8 cellular contexts compared by ENCODE assay signal in the genomic region with DNA sequence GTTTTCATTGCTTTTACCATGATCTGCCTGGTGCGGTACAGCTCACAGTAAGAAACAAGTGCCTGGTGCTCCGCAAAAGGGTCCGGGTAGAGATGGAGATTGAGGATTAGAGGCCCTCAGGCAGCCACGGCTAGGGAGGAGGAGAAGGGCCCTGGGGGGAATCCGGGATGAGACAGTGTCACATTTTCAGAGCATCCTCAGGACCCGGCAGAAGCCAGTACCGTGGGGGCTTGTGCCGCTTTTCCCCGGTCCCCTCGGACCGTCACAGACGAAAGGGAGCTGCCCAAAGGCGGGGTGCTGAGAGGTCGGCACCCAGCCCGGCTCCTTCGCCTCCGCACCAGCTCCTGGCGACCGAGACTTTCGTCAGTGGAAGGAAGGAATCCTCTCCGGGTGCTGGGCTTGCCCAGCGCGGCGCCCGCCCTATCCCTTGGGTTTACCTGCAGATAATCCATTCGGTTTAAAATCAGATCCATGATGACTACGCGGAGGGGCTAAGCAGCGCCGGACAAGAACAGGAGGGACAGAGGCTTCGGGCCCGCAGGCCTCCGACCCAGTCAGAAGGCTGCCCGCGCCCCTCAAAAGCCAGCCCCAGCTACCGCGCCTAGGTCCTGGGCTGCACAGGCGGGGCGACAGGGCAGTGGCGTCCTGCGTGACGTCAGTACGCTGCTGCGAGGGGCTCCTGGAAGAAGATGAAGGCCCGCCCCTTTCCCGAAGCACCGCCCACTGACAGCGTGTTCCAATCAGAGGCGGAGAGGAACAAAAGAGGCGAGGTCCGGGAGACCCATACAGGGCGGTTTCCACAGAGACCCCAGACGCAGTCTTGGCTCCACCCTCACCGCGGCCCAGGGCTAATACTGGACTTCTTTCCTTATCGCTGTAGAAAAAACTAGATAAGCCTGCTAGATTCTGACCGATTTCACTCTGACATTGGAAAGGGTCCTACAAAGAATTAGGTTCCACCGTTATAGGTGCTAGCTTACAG. TPM values are rescaled to one million over a fixed set of nuclear protein-coding genes. Genes with fewer than 3 reads are reported as not detected.
DNase-seq lines count a peak whose midpoint lies in the region; TF ChIP-seq lines count a peak whose summit lies in the region.

A gene with protein sequence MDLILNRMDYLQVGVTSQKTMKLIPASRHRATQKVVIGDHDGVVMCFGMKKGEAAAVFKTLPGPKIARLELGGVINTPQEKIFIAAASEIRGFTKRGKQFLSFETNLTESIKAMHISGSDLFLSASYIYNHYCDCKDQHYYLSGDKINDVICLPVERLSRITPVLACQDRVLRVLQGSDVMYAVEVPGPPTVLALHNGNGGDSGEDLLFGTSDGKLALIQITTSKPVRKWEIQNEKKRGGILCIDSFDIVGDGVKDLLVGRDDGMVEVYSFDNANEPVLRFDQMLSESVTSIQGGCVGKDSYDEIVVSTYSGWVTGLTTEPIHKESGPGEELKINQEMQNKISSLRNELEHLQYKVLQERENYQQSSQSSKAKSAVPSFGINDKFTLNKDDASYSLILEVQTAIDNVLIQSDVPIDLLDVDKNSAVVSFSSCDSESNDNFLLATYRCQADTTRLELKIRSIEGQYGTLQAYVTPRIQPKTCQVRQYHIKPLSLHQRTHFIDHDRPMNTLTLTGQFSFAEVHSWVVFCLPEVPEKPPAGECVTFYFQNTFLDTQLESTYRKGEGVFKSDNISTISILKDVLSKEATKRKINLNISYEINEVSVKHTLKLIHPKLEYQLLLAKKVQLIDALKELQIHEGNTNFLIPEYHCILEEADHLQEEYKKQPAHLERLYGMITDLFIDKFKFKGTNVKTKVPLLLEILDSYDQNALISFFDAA (minus strand): TSS at position 634 of the 982 bp plus-strand sequence. CDS start 161 bp downstream, at position 473.

- no peaks in the 10 kb centered on the region for H3K4me1 ChIP-seq in neuron (ENCODE audit: insufficient read depth, low read length)
- H3K4me1 ChIP-seq in subcutaneous abdominal adipose tissue (ENCODE audit: control insufficient read depth in 5 of 5, insufficient read depth in 5 of 5, low read length in 5 of 5) = peaks cover 0 to 19% (median 16%) of the 10 kb centered on the region in 5 donors

- H3K27me3 ChIP-seq in neuron (ENCODE audit: insufficient read depth, low read length) (no peaks in the 10 kb centered on the region), subcutaneous abdominal adipose tissue (ENCODE audit: control insufficient read depth in 5 of 5, insufficient read depth in 4 of 5, low read length in 5 of 5) (no peaks in the 10 kb centered on the region)

- peak within 1 kb of the TSS; percentile 56 to 93 (median 77) for H3K9ac ChIP-seq in subcutaneous abdominal adipose tissue (ENCODE audit: low read length in 5 of 5)

- POLR2A ChIA-PET in HEK293T (lab: Yijun Ruan, JAX) = interaction anchor here (0.9 to 2.2 kb wide), 11 partner anchors 8 to 77 kb away, joined by 3 to 11 read pairs (median 3); a partner anchor contains a TSS

- H3K36me3 ChIP-seq in neuron (ENCODE audit: insufficient read depth, low read length) (peaks cover 24% of the 10 kb centered on the region), subcutaneous abdominal adipose tissue (ENCODE audit: control insufficient read depth in 5 of 5, insufficient read depth in 5 of 5, low read length in 5 of 5) (peaks cover 0 to 8% (median 3%) of the 10 kb centered on the region in 5 donors)

- H3K4me3 ChIP-seq in neuron (ENCODE audit: low read length) (peak within 1 kb of the TSS; percentile 72), subcutaneous abdominal adipose tissue (ENCODE audit: low read depth in 1 of 5, low read length in 5 of 5) (peak within 1 kb of the TSS; percentile 76 to 97 (median 90))

- DNase-seq in GF-D8 (lab: John Stamatoyannopoulos, UW) (peak; percentile 91), HEK293T (ENCODE audit: extremely low spot score) (peak; percentile 97), NAMALWA (ENCODE audit: low spot score) (peak; percentile 98), SK-N-DZ (ENCODE audit: low spot score) (peak; percentile 97), foreskin melanocyte (peak; percentile 94)
- peak; percentile 99 for DNase-seq in activated naive CD4-positive, alpha-beta T cell treated with anti-CD3 and anti-CD28 coated beads for 36 hours

- intact Hi-C loops in activated naive CD4-positive, alpha-beta T cell treated with anti-CD3 and anti-CD28 coated beads for 36 hours (cut with micrococcal nuclease) = loop anchor here (1.0 to 2.0 kb wide), 6 partner anchors 28 to 862 kb away; a partner anchor contains a TSS

- no peaks in the 10 kb centered on the region for H3K9me3 Mint-ChIP-seq in activated naive CD4-positive, alpha-beta T cell treated with anti-CD3 and anti-CD28 coated beads for 36 hours

- CTCF ChIA-PET in HEK293T (lab: Yijun Ruan, JAX) = interaction anchor here (0.7 kb wide), 1 partner anchor 80 kb away, joined by 3 read pairs; no protein-coding TSS in a partner anchor
- CTCF ChIA-PET in activated naive CD4-positive, alpha-beta T cell treated with anti-CD3 and anti-CD28 coated beads for 36 hours (lab: Charles Lee) = interaction anchor here (0.7 to 1.4 kb wide), 4 partner anchors 30 to 441 kb away, joined by 3 to 4 read pairs (median 3); no protein-coding TSS in a partner anchor

- H3K4me3 Mint-ChIP-seq in activated naive CD4-positive, alpha-beta T cell treated with anti-CD3 and anti-CD28 coated beads for 36 hours = peak within 1 kb of the TSS; percentile 95

- H3K27ac Mint-ChIP-seq in activated naive CD4-positive, alpha-beta T cell treated with anti-CD3 and anti-CD28 coated beads for 36 hours = peak within 1 kb of the TSS; percentile 76

- peaks cover 21% of the 10 kb centered on the region for H3K36me3 Mint-ChIP-seq in activated naive CD4-positive, alpha-beta T cell treated with anti-CD3 and anti-CD28 coated beads for 36 hours (ENCODE audit: low read depth)

- H3K27ac ChIP-seq in subcutaneous abdominal adipose tissue (ENCODE audit: low read depth, low read length) = peak within 1 kb of the TSS; percentile 78

- H3K27me3 Mint-ChIP-seq in activated naive CD4-positive, alpha-beta T cell treated with anti-CD3 and anti-CD28 coated beads for 36 hours (ENCODE audit: low read depth) = peaks cover 11% of the 10 kb centered on the region

- H2AFZ ChIP-seq in neuron (ENCODE audit: low read depth, low read length) = peak within 1 kb of the TSS; percentile 91

- peaks cover 29% of the 10 kb centered on the region for H3K4me1 Mint-ChIP-seq in activated naive CD4-positive, alpha-beta T cell treated with anti-CD3 and anti-CD28 coated beads for 36 hours (ENCODE audit: low read depth)

- H3K9me3 ChIP-seq in neuron (ENCODE audit: low read length) (no peaks in the 10 kb centered on the region), subcutaneous abdominal adipose tissue (ENCODE audit: control insufficient read depth in 5 of 5, low read length in 5 of 5) (no peaks in the 10 kb centered on the region)

TF ChIP-seq in HEK293T, 16 proteins besides CTCF, POLR2A, EP300 and RAD21:
- TF ChIP-seq, protein P1, sequence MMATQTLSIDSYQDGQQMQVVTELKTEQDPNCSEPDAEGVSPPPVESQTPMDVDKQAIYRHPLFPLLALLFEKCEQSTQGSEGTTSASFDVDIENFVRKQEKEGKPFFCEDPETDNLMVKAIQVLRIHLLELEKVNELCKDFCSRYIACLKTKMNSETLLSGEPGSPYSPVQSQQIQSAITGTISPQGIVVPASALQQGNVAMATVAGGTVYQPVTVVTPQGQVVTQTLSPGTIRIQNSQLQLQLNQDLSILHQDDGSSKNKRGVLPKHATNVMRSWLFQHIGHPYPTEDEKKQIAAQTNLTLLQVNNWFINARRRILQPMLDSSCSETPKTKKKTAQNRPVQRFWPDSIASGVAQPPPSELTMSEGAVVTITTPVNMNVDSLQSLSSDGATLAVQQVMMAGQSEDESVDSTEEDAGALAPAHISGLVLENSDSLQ (IDR thresholded peaks at IDR 0.05) = peak; percentile 63
- TF ChIP-seq ARNT (IDR thresholded peaks at IDR 0.05) = no peak
- TF ChIP-seq ELF4 (IDR thresholded peaks at IDR 0.05) = no peak
- no peak for TF ChIP-seq FOXM1 (IDR thresholded peaks at IDR 0.05; ENCODE audit: borderline replicate concordance)
- peak; percentile 82; the same call in 1 of the 2 replicates for TF ChIP-seq HDGF (IDR thresholded peaks at IDR 0.05; ENCODE audit: borderline replicate concordance)
- no peak for TF ChIP-seq ZNF384 (IDR thresholded peaks at IDR 0.05)
- no peak for TF ChIP-seq LEF1 (IDR thresholded peaks at IDR 0.05; ENCODE audit: borderline replicate concordance)
- no peak for TF ChIP-seq NFRKB (IDR thresholded peaks at IDR 0.05)
- no peak for TF ChIP-seq SUZ12 (IDR thresholded peaks at IDR 0.05)
- no peak for TF ChIP-seq SP1 (IDR thresholded peaks at IDR 0.05)
- TF ChIP-seq L3MBTL2 (conservative IDR thresholded peaks at IDR 0.05) = peak; percentile 57
- TF ChIP-seq CTBP1 (IDR thresholded peaks at IDR 0.05; ENCODE audit: borderline replicate concordance) = no peak
- TF ChIP-seq TARDBP (IDR thresholded peaks at IDR 0.05) = no peak

RNA-seq across cellular contexts. Expression of the gene that starts here (rescaled TPM):
- 28.5 and 32.5 TPM in 2 replicates for polyA plus RNA-seq in SK-N-DZ (2014; cell fraction: cytosol; rRNA removed)
- polyA plus RNA-seq in SK-N-DZ (2014; cell fraction: nucleus; rRNA removed) = 20.1 and 23.1 TPM in 2 replicates
- total RNA-seq in activated naive CD4-positive, alpha-beta T cell treated with anti-CD3 and anti-CD28 coated beads for 36 hours = 10 to 100 TPM; 16.6 to 19.4 TPM

Comparison
In these comparisons a context has a peak if more than half of its experiments do, and no peak if none do; other contexts are left out.
1. Peak in every context shown above with its lines: DNase-seq, H3K4me3 ChIP-seq and H3K27ac ChIP-seq.